In the genomic region with DNA sequence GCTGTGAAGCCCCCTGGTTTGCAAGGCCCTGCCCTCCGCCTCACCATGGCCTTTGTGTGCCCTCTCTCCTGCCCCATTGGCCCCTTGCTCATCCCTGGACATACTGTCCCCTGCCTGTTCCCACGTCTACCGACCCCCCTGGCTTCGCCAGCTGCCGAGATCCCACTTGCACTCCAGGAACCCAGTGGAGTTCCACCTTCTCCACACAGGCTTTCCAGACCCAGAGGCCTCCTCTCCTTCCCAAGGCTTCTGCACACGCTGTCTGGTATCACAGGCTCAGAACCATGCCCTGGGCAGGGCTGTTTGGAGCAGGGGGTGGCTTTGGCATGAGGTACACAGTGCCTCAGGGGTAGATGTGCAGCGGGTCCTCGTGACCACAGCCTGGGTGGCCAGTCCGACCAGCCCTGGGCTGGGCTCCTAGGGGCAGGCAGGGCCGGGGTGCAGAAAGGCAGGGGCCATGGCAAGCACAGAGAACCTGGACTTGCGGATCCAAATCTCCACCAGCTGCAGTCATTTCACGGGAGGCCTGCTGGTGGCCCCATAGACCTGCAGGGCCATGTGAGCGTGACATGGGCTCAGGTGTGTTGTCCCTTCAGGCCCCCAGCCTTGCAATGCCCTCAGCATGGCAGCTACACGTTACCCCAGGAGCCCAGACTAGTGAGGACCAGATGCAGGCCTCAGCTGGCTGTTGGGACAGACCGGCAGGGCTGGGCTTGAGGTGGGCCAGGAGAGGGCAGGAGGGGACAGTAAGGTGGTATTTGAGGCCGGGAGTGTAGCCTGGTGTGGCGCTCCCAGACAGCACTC, we compare ENCODE assay signal across 9 cellular contexts. TPM values are rescaled to one million over a fixed set of nuclear protein-coding genes. Genes with fewer than 3 reads are reported as not detected.
DNase-seq lines count a peak whose midpoint lies in the region; ATAC-seq and TF ChIP-seq lines count a peak whose summit lies in the region.
"Had no signal": no experiment of that assay in that cellular context is flagged by ENCODE, and none has a peak within 500 bp of the region (broad histone marks: within the 10 kb centered on the region; RNA-seq: fewer than 3 reads in every experiment).

No MANE protein-coding gene starts in this region.

- intact Hi-C loops in lower lobe of right lung (cut with DNase I): no loop called here
- intact Hi-C loops in thyroid gland (cut with DNase I): no loop called here
- intact Hi-C loops in PC-9 (cut with micrococcal nuclease; ENCODE audit: unreplicated experiment): no loop called here

- peak overlapping the region; percentile 93 for H3K27ac ChIP-seq in lower lobe of right lung
- H3K27ac ChIP-seq in thyroid gland: peak overlapping the region in 2 of 3 donors; percentile 36 to 71
- no peak overlapping the region for H3K27ac ChIP-seq in PC-9

- H3K9me3 Mint-ChIP-seq in activated T-helper 17 cell treated with anti-CD3 and anti-CD28 coated beads, Interleukin-2, amount 50 U/mL, for 72 hours: no peaks in the 10 kb centered on the region

- H3F3A ChIP-seq in PC-9 (ENCODE audit: insufficient read depth, low read depth): peaks cover 9% of the 10 kb centered on the region; the same call in 1 of the 2 replicates

- BruUV-seq in PC-9 (replicated peaks; lab: Mats Ljungman, UMichigan): no TSS peak

- peak overlapping the region; percentile 99 for H3K4me3 Mint-ChIP-seq in activated T-helper 17 cell treated with anti-CD3 and anti-CD28 coated beads, Interleukin-2, amount 50 U/mL, for 72 hours

- peak overlapping the region; percentile 83 for H3K27ac Mint-ChIP-seq in activated T-helper 17 cell treated with anti-CD3 and anti-CD28 coated beads, Interleukin-2, amount 50 U/mL, for 72 hours

- peak; percentile 51 for DNase-seq in activated CD4-positive, alpha-beta T cell treated with anti-CD3 and anti-CD28 coated beads for 48 hours
- DNase-seq in activated CD4-positive, alpha-beta T cell treated with anti-CD3 and anti-CD28 coated beads for 4 hours: no peak
- DNase-seq in lower lobe of right lung (no peak), thyroid gland (peak in 1 of 2 donors; percentile 1), AG20443 (ENCODE audit: low spot score) (no peak), NCI-H2227 (lab: John Stamatoyannopoulos, UW; ENCODE audit: unreplicated experiment) (no peak), PC-9 (no peak)

- POLR2A ChIA-PET in PC-9 (lab: Charles Lee; ENCODE audit: unreplicated experiment): no interaction called here

- no peak overlapping the region for H2AFZ ChIP-seq in PC-9

- peaks cover 88% of the 10 kb centered on the region for H3K36me3 Mint-ChIP-seq in activated T-helper 17 cell treated with anti-CD3 and anti-CD28 coated beads, Interleukin-2, amount 50 U/mL, for 72 hours (ENCODE audit: low read depth)

- H3K36me3 ChIP-seq in lower lobe of right lung (peaks cover 26% of the 10 kb centered on the region), thyroid gland (peaks cover 13 to 20% of the 10 kb centered on the region in 2 donors), PC-9 (ENCODE audit: low read depth) (peaks cover 8% of the 10 kb centered on the region; the same call in 1 of the 2 replicates)

- H3K79me2 ChIP-seq in PC-9 (ENCODE audit: low read depth): peaks cover 64% of the 10 kb centered on the region

- TF ChIP-seq POLR2A in thyroid gland (IDR thresholded peaks at IDR 0.05): no peak

- peaks cover 62% of the 10 kb centered on the region for H4K20me1 ChIP-seq in PC-9 (ENCODE audit: insufficient read depth)

- H3K27me3 Mint-ChIP-seq in activated T-helper 17 cell treated with anti-CD3 and anti-CD28 coated beads, Interleukin-2, amount 50 U/mL, for 72 hours: no peaks in the 10 kb centered on the region

- H3K9me2 ChIP-seq in PC-9 (ENCODE audit: insufficient read depth): no peaks in the 10 kb centered on the region

- 87 to 93% methylated on average over 10 to 15 of the region's 17 CpGs for WGBS in thyroid gland, 2 donors

- CTCF ChIA-PET in PC-9 (lab: Charles Lee): no interaction called here

- TF ChIP-seq CTCF in lower lobe of right lung (IDR thresholded peaks at IDR 0.05) (no peak), thyroid gland (IDR thresholded peaks at IDR 0.05) (no peak), PC-9 (conservative IDR thresholded peaks at IDR 0.05) (no peak)

- no peak for ATAC-seq in activated T-helper 17 cell treated with anti-CD3 and anti-CD28 coated beads, Interleukin-2, amount 50 U/mL, for 72 hours (replicated peaks)
- no peak for ATAC-seq in lower lobe of right lung
- ATAC-seq: body of pancreas had no signal

- H3K4me1 Mint-ChIP-seq in activated T-helper 17 cell treated with anti-CD3 and anti-CD28 coated beads, Interleukin-2, amount 50 U/mL, for 72 hours: peaks cover 25% of the 10 kb centered on the region

- H3K4me3 ChIP-seq in lower lobe of right lung: no peak overlapping the region
- no peak overlapping the region for H3K4me3 ChIP-seq in thyroid gland (replicated peaks in 1 of 3)
- no peak overlapping the region for H3K4me3 ChIP-seq in PC-9
- H3K4me3 ChIP-seq: body of pancreas had no signal

- no peak overlapping the region for H3K4me2 ChIP-seq in PC-9

- no peaks in the 10 kb centered on the region for H3K9me3 ChIP-seq in lower lobe of right lung
- no peaks in the 10 kb centered on the region for H3K9me3 ChIP-seq in thyroid gland
- H3K9me3 ChIP-seq in PC-9 (ENCODE audit: insufficient read depth, low read depth): no peaks in the 10 kb centered on the region
- H3K9me3 ChIP-seq: body of pancreas had no signal

- H3K27me3 ChIP-seq in lower lobe of right lung (ENCODE audit: low read depth) (no peaks in the 10 kb centered on the region), thyroid gland (no peaks in the 10 kb centered on the region), PC-9 (ENCODE audit: insufficient read depth, low read depth) (no peaks in the 10 kb centered on the region)
- H3K27me3 ChIP-seq: body of pancreas had no signal

- H3K4me1 ChIP-seq in lower lobe of right lung (peaks cover 100% of the 10 kb centered on the region), thyroid gland (peaks cover 35 to 82% of the 10 kb centered on the region in 2 donors), PC-9 (replicated peaks; ENCODE audit: insufficient read depth) (no peaks in the 10 kb centered on the region)

RNA-seq across cellular contexts. Expression of gene GRK2, which starts 9.5 kb away (rescaled TPM):
- 100 to 1,000 TPM; 197 to 265 TPM for total RNA-seq in activated T-helper 17 cell treated with anti-CD3 and anti-CD28 coated beads, Interleukin-2, amount 50 U/mL, for 72 hours
- total RNA-seq in lower lobe of right lung: 101 TPM
- 10 to 100 TPM; 32.8 to 55.8 (median 40.6) TPM for total RNA-seq in thyroid gland
- 76.7 and 102 TPM in 2 replicates for total RNA-seq in PC-9 (2021)

RNA-seq across cellular contexts. Expression of gene ANKRD13D, which starts 13.3 kb away (rescaled TPM):
- total RNA-seq in activated T-helper 17 cell treated with anti-CD3 and anti-CD28 coated beads, Interleukin-2, amount 50 U/mL, for 72 hours: 100 to 1,000 TPM; 102 to 137 TPM
- 66.9 TPM for total RNA-seq in lower lobe of right lung
- 10 to 100 TPM; 27.9 to 36.8 (median 31.5) TPM for total RNA-seq in thyroid gland
- 79.6 and 93.2 TPM in 2 replicates for total RNA-seq in PC-9 (2021)

RNA-seq across cellular contexts. Expression of gene SSH3, which starts 27.5 kb away (rescaled TPM):
- total RNA-seq in activated T-helper 17 cell treated with anti-CD3 and anti-CD28 coated beads, Interleukin-2, amount 50 U/mL, for 72 hours: 10 to 100 TPM; 15.8 to 22.0 TPM
- total RNA-seq in lower lobe of right lung: 37.7 TPM
- total RNA-seq in thyroid gland: 10 to 100 TPM; 50.5 to 59.9 (median 54.4) TPM
- total RNA-seq in PC-9 (2021): 97.8 and 124 TPM in 2 replicates
